In the genomic region with DNA sequence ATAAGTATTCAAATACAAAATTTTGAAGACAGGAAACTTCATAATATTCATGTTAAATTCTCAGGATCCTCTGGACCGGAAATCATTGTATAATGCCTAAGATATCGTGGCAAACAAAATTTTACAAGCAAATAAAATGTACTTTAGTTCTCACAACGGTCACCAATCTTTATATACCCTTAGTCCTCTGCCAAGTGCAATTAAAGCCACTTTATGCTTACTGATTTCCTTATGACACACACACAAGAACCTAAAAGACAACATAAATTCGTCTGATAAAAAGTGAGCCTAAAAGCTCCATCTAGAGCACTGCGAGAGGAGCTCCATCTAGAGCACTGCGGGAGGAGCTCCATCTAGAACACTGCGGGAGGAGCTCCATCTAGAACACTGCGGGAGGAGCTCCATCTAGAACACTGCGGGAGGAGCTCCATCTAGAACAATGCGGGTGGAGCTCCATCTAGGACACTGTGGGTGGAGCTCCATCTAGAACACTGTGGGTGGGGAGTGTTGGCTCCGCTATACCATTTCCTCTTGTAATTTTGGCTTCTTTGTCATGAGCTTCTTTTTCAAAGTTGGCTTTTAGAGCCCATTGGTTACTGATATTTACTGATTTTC, we compare ENCODE assay signal across 1 cellular context.
TF ChIP-seq lines count a peak whose summit lies in the region.

No MANE protein-coding gene starts in this region.

TF ChIP-seq in K562, 482 proteins besides CTCF, POLR2A, EP300 and RAD21:
- TF ChIP-seq, protein P1, sequence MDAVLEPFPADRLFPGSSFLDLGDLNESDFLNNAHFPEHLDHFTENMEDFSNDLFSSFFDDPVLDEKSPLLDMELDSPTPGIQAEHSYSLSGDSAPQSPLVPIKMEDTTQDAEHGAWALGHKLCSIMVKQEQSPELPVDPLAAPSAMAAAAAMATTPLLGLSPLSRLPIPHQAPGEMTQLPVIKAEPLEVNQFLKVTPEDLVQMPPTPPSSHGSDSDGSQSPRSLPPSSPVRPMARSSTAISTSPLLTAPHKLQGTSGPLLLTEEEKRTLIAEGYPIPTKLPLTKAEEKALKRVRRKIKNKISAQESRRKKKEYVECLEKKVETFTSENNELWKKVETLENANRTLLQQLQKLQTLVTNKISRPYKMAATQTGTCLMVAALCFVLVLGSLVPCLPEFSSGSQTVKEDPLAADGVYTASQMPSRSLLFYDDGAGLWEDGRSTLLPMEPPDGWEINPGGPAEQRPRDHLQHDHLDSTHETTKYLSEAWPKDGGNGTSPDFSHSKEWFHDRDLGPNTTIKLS (IDR thresholded peaks at IDR 0.05; ENCODE audit: borderline replicate concordance, low read depth): peak; percentile 95; the same call in 1 of the 2 replicates
- TF ChIP-seq CBX3 (IDR thresholded peaks at IDR 0.05; ENCODE audit: borderline replicate concordance in 1 of 2, low read length in 2 of 2) (no peak), ARNT (IDR thresholded peaks at IDR 0.05) (peak in 1 of 2 experiments; percentile 57; a peak in 1 of 4 replicates)
- TF ChIP-seq, protein P2, sequence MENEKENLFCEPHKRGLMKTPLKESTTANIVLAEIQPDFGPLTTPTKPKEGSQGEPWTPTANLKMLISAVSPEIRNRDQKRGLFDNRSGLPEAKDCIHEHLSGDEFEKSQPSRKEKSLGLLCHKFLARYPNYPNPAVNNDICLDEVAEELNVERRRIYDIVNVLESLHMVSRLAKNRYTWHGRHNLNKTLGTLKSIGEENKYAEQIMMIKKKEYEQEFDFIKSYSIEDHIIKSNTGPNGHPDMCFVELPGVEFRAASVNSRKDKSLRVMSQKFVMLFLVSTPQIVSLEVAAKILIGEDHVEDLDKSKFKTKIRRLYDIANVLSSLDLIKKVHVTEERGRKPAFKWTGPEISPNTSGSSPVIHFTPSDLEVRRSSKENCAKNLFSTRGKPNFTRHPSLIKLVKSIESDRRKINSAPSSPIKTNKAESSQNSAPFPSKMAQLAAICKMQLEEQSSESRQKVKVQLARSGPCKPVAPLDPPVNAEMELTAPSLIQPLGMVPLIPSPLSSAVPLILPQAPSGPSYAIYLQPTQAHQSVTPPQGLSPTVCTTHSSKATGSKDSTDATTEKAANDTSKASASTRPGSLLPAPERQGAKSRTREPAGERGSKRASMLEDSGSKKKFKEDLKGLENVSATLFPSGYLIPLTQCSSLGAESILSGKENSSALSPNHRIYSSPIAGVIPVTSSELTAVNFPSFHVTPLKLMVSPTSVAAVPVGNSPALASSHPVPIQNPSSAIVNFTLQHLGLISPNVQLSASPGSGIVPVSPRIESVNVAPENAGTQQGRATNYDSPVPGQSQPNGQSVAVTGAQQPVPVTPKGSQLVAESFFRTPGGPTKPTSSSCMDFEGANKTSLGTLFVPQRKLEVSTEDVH (IDR thresholded peaks at IDR 0.05; ENCODE audit: low read depth, partially characterized antibody): peak; percentile 51
TF ChIP-seq in K562: peak in this region for 3.
